8 cellular contexts compared by ENCODE assay signal in the genomic region with DNA sequence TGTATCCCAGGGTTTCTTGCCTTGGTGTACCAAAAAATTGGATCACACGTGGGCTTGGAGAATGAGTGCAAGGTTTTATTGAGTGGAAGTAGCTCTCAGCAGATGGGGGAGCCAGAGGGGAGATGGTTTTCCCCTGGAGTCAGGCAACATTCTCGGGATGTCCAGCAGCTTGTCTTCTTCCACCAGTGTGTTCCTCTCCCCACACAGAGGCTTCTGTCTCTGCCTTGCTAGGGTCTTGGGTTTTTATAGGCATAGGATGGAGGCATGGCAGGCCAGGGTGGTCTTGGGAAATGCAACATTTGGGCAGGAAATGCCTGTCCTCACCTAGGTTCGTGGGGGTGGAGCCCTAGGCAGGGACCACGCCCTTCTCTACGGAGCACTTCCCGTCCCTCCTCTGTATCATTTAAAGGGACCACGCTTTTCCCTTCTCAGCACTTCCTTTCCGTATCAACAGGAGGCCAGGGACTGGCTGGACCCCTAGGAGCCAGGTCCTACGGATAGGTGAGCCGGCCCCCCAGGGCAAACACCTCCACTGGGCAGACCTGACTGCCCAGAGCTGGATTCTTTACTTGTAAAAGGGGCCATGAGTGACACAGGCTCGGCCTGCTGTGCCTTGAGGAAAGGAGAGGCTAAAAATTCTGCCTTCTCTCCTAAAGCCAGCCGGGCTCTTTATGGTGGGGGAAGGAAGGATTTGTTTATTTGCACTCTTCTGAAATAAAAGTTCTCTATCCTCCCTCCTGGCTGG. TPM values are rescaled to one million over a fixed set of nuclear protein-coding genes. Genes with fewer than 3 reads are reported as not detected.
DNase-seq lines count a peak whose midpoint lies in the region; ATAC-seq, FAIRE-seq and TF ChIP-seq lines count a peak whose summit lies in the region.

No MANE protein-coding gene starts in this region.

- H3K4me2 ChIP-seq in OCI-LY1 (ENCODE audit: low read length) (peak overlapping the region; percentile 62), osteoblast (ENCODE audit: insufficient read depth, low read length) (peak overlapping the region; percentile 64)

- H3K36me3 Mint-ChIP-seq in Calu3 (ENCODE audit: insufficient read depth, unreplicated experiment) = peaks cover 44% of the 10 kb centered on the region

- no peak overlapping the region; the same call in 1 of the 2 replicates for H2AFZ ChIP-seq in OCI-LY1 (ENCODE audit: low read length)
- H2AFZ ChIP-seq in osteoblast (ENCODE audit: low read length) = peak overlapping the region; percentile 86

- peaks cover 21% of the 10 kb centered on the region for H3K4me1 ChIP-seq in OCI-LY1 (ENCODE audit: insufficient read depth, low read length, severe bottlenecking)
- H3K4me1 ChIP-seq in osteoblast (ENCODE audit: insufficient read depth, low read length) = peaks cover 4% of the 10 kb centered on the region
- H3K4me1 ChIP-seq in tibial artery = peaks cover 2 to 62% (median 16%) of the 10 kb centered on the region in 4 donors

- DNase-seq in Calu3 = peak; percentile 77
- peak; percentile 54 for DNase-seq in H54 (ENCODE audit: insufficient read length, low spot score)
- DNase-seq in activated T-cell treated with anti-CD3 and anti-CD28 coated beads for 24 hours (ENCODE audit: low read depth) = peak; percentile 60
- peak; percentile 75 for DNase-seq in fibroblast of pulmonary artery (ENCODE audit: low read depth)
- no peak for DNase-seq in osteoblast (ENCODE audit: insufficient read length, low spot score, missing footprints)
- peak in 1 of 2 donors; percentile 54 for DNase-seq in tibial artery

- peak; percentile 92 for FAIRE-seq in H54 (lab: Jason Lieb, UNC)

- H4K20me1 ChIP-seq in OCI-LY1 (ENCODE audit: insufficient read depth, low read length) = no peaks in the 10 kb centered on the region
- no peaks in the 10 kb centered on the region for H4K20me1 ChIP-seq in osteoblast (ENCODE audit: insufficient read depth, low read length)

- H3K27ac ChIP-seq in OCI-LY1 (ENCODE audit: low read depth, low read length, poor library complexity, severe bottlenecking) = no peak overlapping the region
- H3K27ac ChIP-seq in osteoblast (ENCODE audit: low read depth, low read length) = no peak overlapping the region
- peak overlapping the region; percentile 18 to 61 for H3K27ac ChIP-seq in tibial artery

- TF ChIP-seq CTCF in Calu3 (IDR thresholded peaks at IDR 0.05; ENCODE audit: unreplicated experiment) (peak; percentile 15), OCI-LY1 (IDR thresholded peaks at IDR 0.05; ENCODE audit: low read length) (no peak), fibroblast of pulmonary artery (IDR thresholded peaks at IDR 0.05; ENCODE audit: low read length, missing control alignments) (peak; percentile 2), osteoblast (IDR thresholded peaks at IDR 0.05; ENCODE audit: extremely low read depth, low read depth, low read length) (no peak), tibial artery (IDR thresholded peaks at IDR 0.05) (peak in 1 of 2 experiments; percentile 10)

- no peaks in the 10 kb centered on the region for H3F3A ChIP-seq in OCI-LY1 (ENCODE audit: insufficient read depth, low read length)

- H3K9ac ChIP-seq in OCI-LY1 (ENCODE audit: low read length) = peak overlapping the region; percentile 41

- no peaks in the 10 kb centered on the region for H3K79me2 ChIP-seq in OCI-LY1 (ENCODE audit: insufficient read depth, low read length)
- no peaks in the 10 kb centered on the region for H3K79me2 ChIP-seq in osteoblast (ENCODE audit: insufficient read depth, low read length)

- TF ChIP-seq POLR2A in H54 (IDR thresholded peaks at IDR 0.05; ENCODE audit: low read depth, low read length) = peak; percentile 31; the same call in 1 of the 2 replicates

- H3K4me3 ChIP-seq in OCI-LY1 (ENCODE audit: low read depth, low read length, poor library complexity, severe bottlenecking) (peak overlapping the region; percentile 59), fibroblast of pulmonary artery (replicated peaks; ENCODE audit: low read depth, low read length) (peak overlapping the region; percentile 70), osteoblast (ENCODE audit: insufficient read depth, low read length) (peak overlapping the region; percentile 68), tibial artery (peak overlapping the region; percentile 45 to 60)

- TSS peak; percentile 82 for BruUV-seq in Calu3 (replicated peaks; lab: Mats Ljungman, UMichigan)

- no peaks in the 10 kb centered on the region for H3K9me2 ChIP-seq in OCI-LY1 (ENCODE audit: low read depth, low read length)

- H3K36me3 ChIP-seq in OCI-LY1 (ENCODE audit: insufficient read depth, low read length) (no peaks in the 10 kb centered on the region), osteoblast (ENCODE audit: insufficient read depth, low read length) (no peaks in the 10 kb centered on the region), tibial artery (no peaks in the 10 kb centered on the region)

- no peak for ATAC-seq in HG03521 (IDR thresholded peaks at IDR 0.05; ENCODE audit: unreplicated experiment)

- H3K27me3 ChIP-seq in OCI-LY1 (ENCODE audit: insufficient read depth, low read length) (0 out of 2 replicates have a peak, but pooled peaks cover 3% of the 10 kb centered on the region), osteoblast (ENCODE audit: insufficient read depth, low read length) (no peaks in the 10 kb centered on the region), tibial artery (peaks cover 0 to 21% of the 10 kb centered on the region in 2 donors)

- H3K9me3 ChIP-seq in OCI-LY1 (ENCODE audit: low read length) (no peaks in the 10 kb centered on the region), osteoblast (ENCODE audit: low read depth, low read length) (no peaks in the 10 kb centered on the region), tibial artery (no peaks in the 10 kb centered on the region)

- intact Hi-C loops in Calu3 (cut with micrococcal nuclease; ENCODE audit: unreplicated experiment) (no loop called here), tibial artery (cut with DNase I; ENCODE audit: low total_unique reads) (no loop called here)

- peak overlapping the region; percentile 67 for H3K27ac Mint-ChIP-seq in Calu3 (ENCODE audit: unreplicated experiment)

- H3K4me3 Mint-ChIP-seq in Calu3 (ENCODE audit: low read depth, unreplicated experiment) = peak overlapping the region; percentile 77

- H3K9me3 Mint-ChIP-seq in Calu3 (ENCODE audit: low read depth, unreplicated experiment) = peaks cover 2% of the 10 kb centered on the region

- CTCF ChIA-PET in Calu3 (lab: Charles Lee) = no interaction called here

- peaks cover 25% of the 10 kb centered on the region for H3K4me1 Mint-ChIP-seq in Calu3 (ENCODE audit: low read depth, unreplicated experiment)

- no peaks in the 10 kb centered on the region for H3K27me3 Mint-ChIP-seq in Calu3 (ENCODE audit: unreplicated experiment)

RNA-seq across cellular contexts. Expression of a gene that starts 55.3 kb away (rescaled TPM):
- total RNA-seq in Calu3 (2022) (not detected in 2 replicates), osteoblast (0.36 and 0.59 TPM in 2 replicates)

Comparison
In these comparisons a context has a peak if more than half of its experiments do, and no peak if none do; other contexts are left out.
1. CTCF ChIP-seq: peak in Calu3 (single experiment) and fibroblast of pulmonary artery (single experiment); none in OCI-LY1 (single experiment) and osteoblast (single experiment).
2. H3K27ac ChIP-seq: peak in tibial artery (2 of 2); none in OCI-LY1 (single experiment) and osteoblast (single experiment).
3. Peak in every context shown above with its lines, with median percentiles within 50 percentile points of each other: H3K4me3 ChIP-seq.